In genomic region chr17:42677012-42677857, GRCh38 we compare ENCODE assay signal across 8 cellular contexts. TPM values are rescaled to one million over a fixed set of nuclear protein-coding genes. Genes with fewer than 3 reads are reported as not detected.
DNase-seq lines count a peak whose midpoint lies in the region; ATAC-seq, FAIRE-seq and TF ChIP-seq lines count a peak whose summit lies in the region.

No MANE protein-coding gene starts in this region.

- in situ Hi-C loops in transverse colon (cut with MboI; ENCODE audit: low pct_ligation_motif_present in 1 of 4, low pct_unique_long_range_greater_than_20kb in 1 of 4, low sequenced_read_pairs in 3 of 4) = loop anchor here in 3 of 4 donors (25.0 kb wide), 1 partner anchor 90 kb away; the partner anchor contains the start of gene PSMC3IP (in 3 of the 3)

- peaks cover 11% of the 10 kb centered on the region for H3K27me3 ChIP-seq in transverse colon

- H3K9me3 ChIP-seq in T-helper 17 cell (ENCODE audit: control insufficient read depth, low read length, poor library complexity, severe bottlenecking) = no peaks in the 10 kb centered on the region
- no peaks in the 10 kb centered on the region for H3K9me3 ChIP-seq in transverse colon

- no peak for TF ChIP-seq CTCF in transverse colon (IDR thresholded peaks at IDR 0.05)

- H3K27ac ChIP-seq in transverse colon = peak overlapping the region; percentile 92 to 98 (median 96)

- peak overlapping the region; percentile 66 for H3K27ac Mint-ChIP-seq in T-helper 17 cell

- no peak for TF ChIP-seq POLR2A in GM12891 (IDR thresholded peaks at IDR 0.05; ENCODE audit: low read depth, low read length)
- TF ChIP-seq POLR2A in transverse colon (IDR thresholded peaks at IDR 0.05) = no peak

- peak; percentile 68 for ATAC-seq in HG02884 (IDR thresholded peaks at IDR 0.05; ENCODE audit: unreplicated experiment)
- ATAC-seq in T-helper 17 cell = peak; percentile 87
- peak; percentile 68 to 79 for ATAC-seq in left cardiac atrium

- peaks cover 34 to 80% (median 62%) of the 10 kb centered on the region in 4 donors for H3K4me1 ChIP-seq in transverse colon

- peaks cover 20% of the 10 kb centered on the region for H3K27me3 Mint-ChIP-seq in T-helper 17 cell

- TF ChIP-seq EP300 in transverse colon (IDR thresholded peaks at IDR 0.05; ENCODE audit: low read depth) = no peak

- 3 to 7% methylated on average over 9 to 30 of the region's 33 CpGs for WGBS in transverse colon (ENCODE audit: low coverage in 1 of 2), 2 donors

- intact Hi-C loops in left cardiac atrium (cut with DNase I) = loop anchor here in 1 of 2 donors (10.0 kb wide), 1 partner anchor 102 kb away; the partner anchor contains the start of gene PSMC3IP
- intact Hi-C loops in transverse colon (cut with DNase I; ENCODE audit: low total_unique reads) = no loop called here

- H3K4me3 Mint-ChIP-seq in T-helper 17 cell = peak overlapping the region; percentile 95

- H3K36me3 ChIP-seq in transverse colon = no peaks in the 10 kb centered on the region

- H3K4me3 ChIP-seq in transverse colon = peak overlapping the region; percentile 75 to 91 (median 85)

- H3K36me3 Mint-ChIP-seq in T-helper 17 cell (ENCODE audit: low read depth) = peaks cover 4% of the 10 kb centered on the region

- peaks cover 41% of the 10 kb centered on the region for H3K4me1 Mint-ChIP-seq in T-helper 17 cell

- peak; percentile 99 for FAIRE-seq in GM12891 (lab: Jason Lieb, UNC)

- DNase-seq in GM12891 (ENCODE audit: insufficient read length, low spot score) = peak; percentile 97
- peak; percentile 99 for DNase-seq in NCI-H1694 (lab: John Stamatoyannopoulos, UW)
- DNase-seq in T-helper 17 cell = peak; percentile 90 to 98 (median 95)
- peak; percentile 91 to 100 (median 99) for DNase-seq in amygdala (lab: John Stamatoyannopoulos, UW)
- DNase-seq in left cardiac atrium = peak; percentile 100
- DNase-seq in pons (ENCODE audit: low spot score) = peak; percentile 99
- DNase-seq in transverse colon = peak; percentile 100

TF ChIP-seq in GM12891, 5 proteins besides CTCF, POLR2A, EP300 and RAD21:
- TF ChIP-seq PAX5 (IDR thresholded peaks at IDR 0.05; ENCODE audit: insufficient read depth, low read length, severe bottlenecking) (no peak), POU2F2 (IDR thresholded peaks at IDR 0.05; ENCODE audit: low read depth, low read length) (no peak), POLR2AphosphoS5 (IDR thresholded peaks at IDR 0.05; ENCODE audit: low read depth, low read length) (no peak), TAF1 (IDR thresholded peaks at IDR 0.05; ENCODE audit: low read depth, low read length) (no peak), SPI1 (IDR thresholded peaks at IDR 0.05; ENCODE audit: low read depth, low read length) (no peak)

RNA-seq across cellular contexts. Expression of gene PLEKHH3, which starts 0.4 kb away (rescaled TPM):
- polyA plus RNA-seq in GM12891 (2012; ENCODE audit: low read depth, missing spikeins) = 18.3 TPM
- under 1 TPM; 0.78 to 0.85 TPM for total RNA-seq in T-helper 17 cell
- 10 to 100 TPM; 18.1 to 19.9 TPM for total RNA-seq in left cardiac atrium
- 10 to 100 TPM in 2 of 4 donors, 1 to 10 TPM in 2; 5.8 to 29.9 (median 9.9) TPM for total RNA-seq in transverse colon

RNA-seq across cellular contexts. Expression of gene CCR10, which starts 4.4 kb away (rescaled TPM):
- 16.2 TPM for polyA plus RNA-seq in GM12891 (2012; ENCODE audit: low read depth, missing spikeins)
- total RNA-seq in T-helper 17 cell = 1 to 10 TPM; 1.4 to 1.6 TPM
- total RNA-seq in left cardiac atrium = 1 to 10 TPM; 1.7 to 3.3 TPM
- total RNA-seq in transverse colon = 1 to 10 TPM in 1 of 4 donors, under 1 TPM in 1, not detected in 2; 0.82 to 3.5 TPM

RNA-seq across cellular contexts. Expression of gene CNTNAP1, which starts 5.1 kb away (rescaled TPM):
- polyA plus RNA-seq in GM12891 (2012; ENCODE audit: low read depth, missing spikeins) = 21.7 TPM
- total RNA-seq in T-helper 17 cell (1 to 10 TPM; 3.9 to 6.9 TPM), left cardiac atrium (1 to 10 TPM; 4.7 to 7.2 TPM), transverse colon (10 to 100 TPM in 2 of 4 donors, 1 to 10 TPM in 2; 3.7 to 43.8 (median 10.1) TPM)

RNA-seq across cellular contexts. Expression of gene TUBG2, which starts 18.2 kb away (rescaled TPM):
- polyA plus RNA-seq in GM12891 (2012; ENCODE audit: low read depth, missing spikeins) = 11.5 TPM
- 10 to 100 TPM in 1 of 2 donors, 1 to 10 TPM in 1; 8.9 to 11.3 TPM for total RNA-seq in T-helper 17 cell
- total RNA-seq in left cardiac atrium = 10 to 100 TPM; 14.4 to 15.8 TPM
- 10 to 100 TPM in 3 of 4 donors, 1 to 10 TPM in 1; 9.6 to 53.1 (median 26.7) TPM for total RNA-seq in transverse colon

Comparison
In these comparisons a context has a peak if more than half of its experiments do, and no peak if none do; other contexts are left out.
1. Peak in every context shown above with its lines: DNase-seq, ATAC-seq, H3K4me3 ChIP-seq and H3K27ac ChIP-seq.